In the genomic region with DNA sequence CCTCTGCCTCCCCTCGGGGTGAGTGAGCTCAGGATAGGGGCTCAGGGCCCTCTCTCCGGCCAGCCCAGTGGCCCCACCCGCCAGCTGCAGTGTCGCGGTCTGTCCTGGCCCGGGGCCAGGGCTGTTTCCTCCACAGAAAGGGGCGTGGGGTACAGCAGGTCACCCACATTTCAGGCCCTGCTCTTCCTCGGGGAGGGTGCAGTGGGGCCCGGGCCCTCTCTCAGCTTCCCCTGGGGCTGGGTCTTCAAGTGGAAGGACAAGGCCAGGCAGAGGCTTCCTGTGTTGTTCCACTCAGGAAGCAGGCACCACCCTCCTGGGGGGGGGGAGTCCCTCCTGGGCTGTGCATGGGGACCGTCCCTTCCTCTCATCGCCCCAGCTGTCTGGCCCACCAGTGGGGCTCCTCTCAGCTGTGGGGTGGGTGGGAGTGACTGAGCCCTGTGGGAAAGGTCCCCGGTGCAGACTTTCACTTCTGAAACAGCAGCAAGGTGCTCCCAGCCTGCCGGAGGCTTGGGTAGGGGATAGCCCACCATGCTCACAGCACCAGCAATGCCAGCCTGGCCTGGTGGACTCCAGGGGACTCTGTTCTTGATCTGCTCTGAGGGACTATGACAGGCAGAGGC, we compare ENCODE assay signal across 8 cellular contexts. TPM values are rescaled to one million over a fixed set of nuclear protein-coding genes. Genes with fewer than 3 reads are reported as not detected.
DNase-seq lines count a peak whose midpoint lies in the region; ATAC-seq, FAIRE-seq and TF ChIP-seq lines count a peak whose summit lies in the region.

No MANE protein-coding gene starts in this region.

- no peaks in the 10 kb centered on the region for H3K9me3 ChIP-seq in smooth muscle cell (replicated peaks; ENCODE audit: low read depth)

- H3K27me3 Mint-ChIP-seq in effector memory CD8-positive, alpha-beta T cell: no peaks in the 10 kb centered on the region

- H3K4me1 Mint-ChIP-seq in effector memory CD8-positive, alpha-beta T cell (ENCODE audit: low read depth in 2 of 2): peaks cover 60 to 68% of the 10 kb centered on the region in 2 donors

- TF ChIP-seq CTCF in smooth muscle cell (IDR thresholded peaks at IDR 0.05; ENCODE audit: borderline replicate concordance, insufficient read depth, poor library complexity, severe bottlenecking): no peak

- peak; percentile 4 for ATAC-seq in effector memory CD8-positive, alpha-beta T cell (replicated peaks)
- ATAC-seq in GM19328 (IDR thresholded peaks at IDR 0.05; ENCODE audit: unreplicated experiment) (no peak), GM21515 (IDR thresholded peaks at IDR 0.05; ENCODE audit: unreplicated experiment) (no peak)

- no peak overlapping the region for H3K9ac ChIP-seq in smooth muscle cell (ENCODE audit: low read depth)

- H3K9me3 Mint-ChIP-seq in effector memory CD8-positive, alpha-beta T cell: no peaks in the 10 kb centered on the region

- H3K27ac Mint-ChIP-seq in effector memory CD8-positive, alpha-beta T cell: peak overlapping the region; percentile 98 to 99

- peak; percentile 90 for FAIRE-seq in GM19239 (lab: Jason Lieb, UNC)

- no peak overlapping the region for H3K4me3 ChIP-seq in smooth muscle cell

- no peak overlapping the region for H2AFZ ChIP-seq in smooth muscle cell (ENCODE audit: low read depth)

- no peak overlapping the region for H3K4me2 ChIP-seq in smooth muscle cell

- no peak overlapping the region for H3K27ac ChIP-seq in smooth muscle cell (ENCODE audit: low read depth)

- peak; percentile 61 for DNase-seq in GM19239 (ENCODE audit: insufficient read length, low spot score)
- peak; percentile 82 for DNase-seq in UCSD-AML1 (lab: John Stamatoyannopoulos, UW; ENCODE audit: unreplicated experiment)
- DNase-seq in effector memory CD8-positive, alpha-beta T cell: peak; percentile 27 to 38 (median 36)
- DNase-seq in stimulated activated CD4-positive, alpha-beta T cell treated with anti-CD3 and anti-CD28 coated beads, Interleukin-4, amount 100 ng/mL, for 48 hours (ENCODE audit: low read depth in 2 of 2): peak; percentile 37 to 67
- no peak for DNase-seq in smooth muscle cell (lab: John Stamatoyannopoulos, UW; ENCODE audit: unreplicated experiment)
- DNase-seq in NCI-H146 treated with DMSO at 0.1 percent for 48 hours (lab: John Stamatoyannopoulos, UW; ENCODE audit: unreplicated experiment): no peak

- H3K36me3 ChIP-seq in smooth muscle cell (ENCODE audit: low read depth): no peaks in the 10 kb centered on the region

- 83% methylated on average over 13 of the region's 13 CpGs for WGBS in smooth muscle cell (ENCODE audit: low lambda C conversion rate)

- no peaks in the 10 kb centered on the region for H4K20me1 ChIP-seq in smooth muscle cell (ENCODE audit: low read depth)

- H3F3A ChIP-seq in smooth muscle cell (ENCODE audit: low read depth): no peaks in the 10 kb centered on the region

- peak overlapping the region; percentile 99 to 100 for H3K4me3 Mint-ChIP-seq in effector memory CD8-positive, alpha-beta T cell

- no peaks in the 10 kb centered on the region for H3K79me2 ChIP-seq in smooth muscle cell (ENCODE audit: low read depth)

- H3K4me1 ChIP-seq in smooth muscle cell (ENCODE audit: low read depth): peaks cover 7% of the 10 kb centered on the region

- peaks cover 89% of the 10 kb centered on the region for H3K36me3 Mint-ChIP-seq in effector memory CD8-positive, alpha-beta T cell (ENCODE audit: insufficient read depth)

- no peaks in the 10 kb centered on the region for H3K27me3 ChIP-seq in smooth muscle cell (ENCODE audit: low read depth)

RNA-seq across cellular contexts. Expression of a gene that starts 3.7 kb away (rescaled TPM):
- total RNA-seq in smooth muscle cell: 0.18 TPM in 1 of 2 replicates, not detected in the other
- polyA plus RNA-seq in smooth muscle cell: 0.62 and 1.6 TPM in 2 replicates

RNA-seq across cellular contexts. Expression of a gene that starts 40.7 kb away (rescaled TPM):
- total RNA-seq in smooth muscle cell: 15.1 and 16.4 TPM in 2 replicates
- 19.8 and 23.5 TPM in 2 replicates for polyA plus RNA-seq in smooth muscle cell

Comparison
In these comparisons a context has a peak if more than half of its experiments do, and no peak if none do; other contexts are left out.
1. DNase-seq: peak in GM19239 (single experiment), UCSD-AML1 (single experiment), effector memory CD8-positive, alpha-beta T cell (3 of 3) and stimulated activated CD4-positive, alpha-beta T cell treated with anti-CD3 and anti-CD28 coated beads, Interleukin-4, amount 100 ng/mL, for 48 hours (2 of 2); none in smooth muscle cell (single experiment) and NCI-H146 treated with DMSO at 0.1 percent for 48 hours (single experiment).